In the genomic region with DNA sequence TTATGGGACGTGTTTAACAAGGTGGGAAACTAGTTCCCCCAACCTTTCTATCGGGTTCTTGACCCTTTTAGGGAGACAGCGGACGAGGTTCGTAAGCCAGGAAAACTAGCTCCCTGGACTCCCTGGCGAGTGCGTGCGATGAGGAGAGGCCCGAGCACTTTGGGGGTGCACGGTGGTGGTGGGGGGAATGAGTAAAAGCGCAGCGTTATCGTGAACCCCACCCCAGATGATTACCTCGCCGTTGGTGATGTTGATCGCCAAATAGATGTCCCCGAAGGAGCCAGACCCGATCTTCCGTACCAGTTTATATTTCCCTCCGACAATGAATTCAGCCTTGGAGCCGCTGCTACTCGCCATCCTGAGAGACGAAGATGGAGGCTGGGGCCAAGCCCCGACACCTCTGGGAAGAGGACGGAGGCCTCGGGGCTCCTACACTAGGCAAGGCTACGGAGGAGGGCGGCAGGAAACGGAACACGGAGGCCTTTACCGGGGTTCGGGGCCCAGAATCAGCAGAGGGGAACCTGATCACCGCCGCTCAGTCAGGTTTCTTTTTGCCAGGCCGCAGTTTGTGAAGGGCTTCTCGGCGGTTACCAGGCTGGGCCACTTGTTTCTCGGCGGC, we compare ENCODE assay signal across 8 cellular contexts. TPM values are rescaled to one million over a fixed set of nuclear protein-coding genes. Genes with fewer than 3 reads are reported as not detected.
A peak's percentile ranks its signal among the peaks of the same experiment; 100 is the strongest.
DNase-seq lines count a peak whose midpoint lies in the region; ATAC-seq and TF ChIP-seq lines count a peak whose summit lies in the region.

No MANE protein-coding gene starts in this region.

- ATAC-seq in HG03135 (IDR thresholded peaks at IDR 0.05; ENCODE audit: unreplicated experiment) (peak; percentile 11), heart left ventricle (peak in 3 of 4 donors; percentile 6 to 23 (median 17)), omental fat pad (ENCODE audit: low FRiP score) (no peak)
- peak; percentile 4 to 6 for ATAC-seq in activated T-cell treated with anti-CD3 and anti-CD28 coated beads, Interleukin-2, amount 50 U/mL, for 4 hours

- TF ChIP-seq CTCF in heart left ventricle (IDR thresholded peaks at IDR 0.05) (no peak), omental fat pad (IDR thresholded peaks at IDR 0.05) (no peak)

- no peaks in the 10 kb centered on the region for H3K27me3 Mint-ChIP-seq in T-helper 1 cell treated with Interleukin-12 subunit alpha and Interleukin-12 subunit beta and Interleukin-4 antibody, amounts not matched to agents 30 μg/mL and 1 μg/mL, for 36 hours (ENCODE audit: low read depth)
- no peaks in the 10 kb centered on the region for H3K27me3 Mint-ChIP-seq in activated T-cell treated with anti-CD3 and anti-CD28 coated beads, Interleukin-2, amount 50 U/mL, for 4 hours (ENCODE audit: low read depth)

- DNase-seq in T-helper 1 cell = no peak
- DNase-seq in activated T-cell treated with anti-CD3 and anti-CD28 coated beads, Interleukin-2, amount 50 U/mL, for 4 hours = no peak
- peak in 2 of 5 donors; percentile 37 to 46 for DNase-seq in heart left ventricle
- DNase-seq in NCI-H510A (lab: John Stamatoyannopoulos, UW) = no peak
- no peak for DNase-seq in omental fat pad (ENCODE audit: low spot score)

- no peaks in the 10 kb centered on the region for H3K9me3 Mint-ChIP-seq in T-helper 1 cell treated with Interleukin-12 subunit alpha and Interleukin-12 subunit beta and Interleukin-4 antibody, amounts not matched to agents 30 μg/mL and 1 μg/mL, for 36 hours
- H3K9me3 Mint-ChIP-seq in activated T-cell treated with anti-CD3 and anti-CD28 coated beads, Interleukin-2, amount 50 U/mL, for 4 hours = no peaks in the 10 kb centered on the region

- H3K27me3 ChIP-seq in heart left ventricle (no peaks in the 10 kb centered on the region), rectal smooth muscle tissue (ENCODE audit: control insufficient read depth, insufficient read depth, low read length) (no peaks in the 10 kb centered on the region)

- H3K4me3 ChIP-seq in heart left ventricle = peak overlapping the region; percentile 58 to 95 (median 90)
- peak overlapping the region; percentile 98 for H3K4me3 ChIP-seq in rectal smooth muscle tissue (ENCODE audit: low read length)

- H3K36me3 ChIP-seq in heart left ventricle (peaks cover 0 to 41% (median 31%) of the 10 kb centered on the region in 9 donors), rectal smooth muscle tissue (ENCODE audit: control insufficient read depth, insufficient read depth, low read length) (peaks cover 2% of the 10 kb centered on the region)

- H3K4me1 ChIP-seq in heart left ventricle (peaks cover 4 to 51% (median 37%) of the 10 kb centered on the region in 12 donors), rectal smooth muscle tissue (ENCODE audit: control insufficient read depth, insufficient read depth, low read length) (peaks cover 15% of the 10 kb centered on the region)

- intact Hi-C loops in heart left ventricle (cut with DNase I) = loop anchor here in 6 of 10 donors (1.0 to 5.0 kb wide), 7 partner anchors 33 to 113 kb away; no protein-coding TSS in a partner anchor

- H3K27ac Mint-ChIP-seq in T-helper 1 cell treated with Interleukin-12 subunit alpha and Interleukin-12 subunit beta and Interleukin-4 antibody, amounts not matched to agents 30 μg/mL and 1 μg/mL, for 36 hours = peak overlapping the region; percentile 92

- peaks cover 15% of the 10 kb centered on the region for H3K4me1 Mint-ChIP-seq in T-helper 1 cell treated with Interleukin-12 subunit alpha and Interleukin-12 subunit beta and Interleukin-4 antibody, amounts not matched to agents 30 μg/mL and 1 μg/mL, for 36 hours (ENCODE audit: low read depth)
- peaks cover 37% of the 10 kb centered on the region for H3K4me1 Mint-ChIP-seq in activated T-cell treated with anti-CD3 and anti-CD28 coated beads, Interleukin-2, amount 50 U/mL, for 4 hours (ENCODE audit: low read depth)

- H3K27ac ChIP-seq in heart left ventricle (peak overlapping the region; percentile 93 to 100 (median 98)), rectal smooth muscle tissue (ENCODE audit: low read depth, low read length) (peak overlapping the region; percentile 98)

- H3K9ac ChIP-seq in rectal smooth muscle tissue (ENCODE audit: low read length) = peak overlapping the region; percentile 99

- TF ChIP-seq POLR2A in heart left ventricle (IDR thresholded peaks at IDR 0.05) = no peak

- H3K36me3 Mint-ChIP-seq in T-helper 1 cell treated with Interleukin-12 subunit alpha and Interleukin-12 subunit beta and Interleukin-4 antibody, amounts not matched to agents 30 μg/mL and 1 μg/mL, for 36 hours (ENCODE audit: low read depth) = peaks cover 30% of the 10 kb centered on the region
- H3K36me3 Mint-ChIP-seq in activated T-cell treated with anti-CD3 and anti-CD28 coated beads, Interleukin-2, amount 50 U/mL, for 4 hours (ENCODE audit: insufficient read depth) = peaks cover 37% of the 10 kb centered on the region

- H3K4me3 Mint-ChIP-seq in T-helper 1 cell treated with Interleukin-12 subunit alpha and Interleukin-12 subunit beta and Interleukin-4 antibody, amounts not matched to agents 30 μg/mL and 1 μg/mL, for 36 hours = peak overlapping the region; percentile 95
- H3K4me3 Mint-ChIP-seq in activated T-cell treated with anti-CD3 and anti-CD28 coated beads, Interleukin-2, amount 50 U/mL, for 4 hours = peak overlapping the region; percentile 99

- H3K9me3 ChIP-seq in heart left ventricle = no peaks in the 10 kb centered on the region

- 0% methylated on average over 26 to 39 of the region's 39 CpGs for WGBS in heart left ventricle, 4 donors

RNA-seq across cellular contexts. Expression of a gene that starts 0.5 kb away (rescaled TPM):
- 100 to 1,000 TPM; 200 to 222 (median 212) TPM for total RNA-seq in activated T-cell treated with anti-CD3 and anti-CD28 coated beads, Interleukin-2, amount 50 U/mL, for 4 hours
- 100 to 1,000 TPM; 156 to 242 (median 210) TPM for total RNA-seq in heart left ventricle
- 100 to 1,000 TPM in 1 of 2 donors, 10 to 100 TPM in 1; 42.5 to 172 TPM for polyA plus RNA-seq in heart left ventricle
- 100 to 1,000 TPM; 181 to 292 (median 209) TPM for total RNA-seq in omental fat pad

RNA-seq across cellular contexts. Expression of a gene that starts 30.6 kb away (rescaled TPM):
- under 1 TPM; 0.08 to 0.53 (median 0.52) TPM for total RNA-seq in activated T-cell treated with anti-CD3 and anti-CD28 coated beads, Interleukin-2, amount 50 U/mL, for 4 hours
- 10 to 100 TPM; 16.0 to 28.5 (median 18.2) TPM for total RNA-seq in heart left ventricle
- 1 to 10 TPM; 8.1 to 9.3 TPM for polyA plus RNA-seq in heart left ventricle
- 1 to 10 TPM; 3.1 to 8.5 (median 4.6) TPM for total RNA-seq in omental fat pad
